Comparison of ENCODE assay signal across 1 cellular context in the genomic region with DNA sequence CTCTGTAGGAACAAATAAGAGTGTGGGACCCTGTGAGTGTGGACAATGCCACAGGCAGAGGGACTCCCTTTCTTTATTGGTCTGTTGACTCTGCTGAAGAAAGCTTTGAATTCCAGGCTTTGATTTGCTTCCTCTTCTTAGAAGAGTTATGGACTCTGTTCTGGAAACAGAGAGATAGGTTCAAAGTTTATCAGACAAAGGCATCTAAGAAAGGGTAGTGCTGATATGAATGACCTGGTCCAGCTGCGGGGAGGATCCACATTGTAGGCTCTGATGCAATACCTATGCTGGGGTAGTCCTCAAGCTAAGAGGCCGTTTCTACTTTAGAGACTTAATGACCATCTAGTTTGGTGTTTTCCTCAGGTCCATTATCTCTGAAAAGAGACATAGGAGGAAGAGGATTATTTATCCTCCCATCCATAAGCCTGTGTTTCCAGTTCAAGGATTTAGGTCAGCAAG.
TF ChIP-seq lines count a peak whose summit lies in the region.

No MANE protein-coding gene starts in this region.

TF ChIP-seq in HepG2, 621 proteins besides CTCF, POLR2A, EP300 and RAD21 (continued from another document and continues in another):
- TF ChIP-seq, protein P1, sequence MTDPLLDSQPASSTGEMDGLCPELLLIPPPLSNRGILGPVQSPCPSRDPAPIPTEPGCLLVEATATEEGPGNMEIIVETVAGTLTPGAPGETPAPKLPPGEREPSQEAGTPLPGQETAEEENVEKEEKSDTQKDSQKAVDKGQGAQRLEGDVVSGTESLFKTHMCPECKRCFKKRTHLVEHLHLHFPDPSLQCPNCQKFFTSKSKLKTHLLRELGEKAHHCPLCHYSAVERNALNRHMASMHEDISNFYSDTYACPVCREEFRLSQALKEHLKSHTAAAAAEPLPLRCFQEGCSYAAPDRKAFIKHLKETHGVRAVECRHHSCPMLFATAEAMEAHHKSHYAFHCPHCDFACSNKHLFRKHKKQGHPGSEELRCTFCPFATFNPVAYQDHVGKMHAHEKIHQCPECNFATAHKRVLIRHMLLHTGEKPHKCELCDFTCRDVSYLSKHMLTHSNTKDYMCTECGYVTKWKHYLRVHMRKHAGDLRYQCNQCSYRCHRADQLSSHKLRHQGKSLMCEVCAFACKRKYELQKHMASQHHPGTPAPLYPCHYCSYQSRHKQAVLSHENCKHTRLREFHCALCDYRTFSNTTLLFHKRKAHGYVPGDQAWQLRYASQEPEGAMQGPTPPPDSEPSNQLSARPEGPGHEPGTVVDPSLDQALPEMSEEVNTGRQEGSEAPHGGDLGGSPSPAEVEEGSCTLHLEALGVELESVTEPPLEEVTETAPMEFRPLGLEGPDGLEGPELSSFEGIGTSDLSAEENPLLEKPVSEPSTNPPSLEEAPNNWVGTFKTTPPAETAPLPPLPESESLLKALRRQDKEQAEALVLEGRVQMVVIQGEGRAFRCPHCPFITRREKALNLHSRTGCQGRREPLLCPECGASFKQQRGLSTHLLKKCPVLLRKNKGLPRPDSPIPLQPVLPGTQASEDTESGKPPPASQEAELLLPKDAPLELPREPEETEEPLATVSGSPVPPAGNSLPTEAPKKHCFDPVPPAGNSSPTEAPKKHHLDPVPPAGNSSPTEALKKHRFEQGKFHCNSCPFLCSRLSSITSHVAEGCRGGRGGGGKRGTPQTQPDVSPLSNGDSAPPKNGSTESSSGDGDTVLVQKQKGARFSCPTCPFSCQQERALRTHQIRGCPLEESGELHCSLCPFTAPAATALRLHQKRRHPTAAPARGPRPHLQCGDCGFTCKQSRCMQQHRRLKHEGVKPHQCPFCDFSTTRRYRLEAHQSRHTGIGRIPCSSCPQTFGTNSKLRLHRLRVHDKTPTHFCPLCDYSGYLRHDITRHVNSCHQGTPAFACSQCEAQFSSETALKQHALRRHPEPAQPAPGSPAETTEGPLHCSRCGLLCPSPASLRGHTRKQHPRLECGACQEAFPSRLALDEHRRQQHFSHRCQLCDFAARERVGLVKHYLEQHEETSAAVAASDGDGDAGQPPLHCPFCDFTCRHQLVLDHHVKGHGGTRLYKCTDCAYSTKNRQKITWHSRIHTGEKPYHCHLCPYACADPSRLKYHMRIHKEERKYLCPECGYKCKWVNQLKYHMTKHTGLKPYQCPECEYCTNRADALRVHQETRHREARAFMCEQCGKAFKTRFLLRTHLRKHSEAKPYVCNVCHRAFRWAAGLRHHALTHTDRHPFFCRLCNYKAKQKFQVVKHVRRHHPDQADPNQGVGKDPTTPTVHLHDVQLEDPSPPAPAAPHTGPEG (CRISPR knock-in tag; IDR thresholded peaks at IDR 0.05), result no peak
- no peak for TF ChIP-seq JUNB (CRISPR knock-in tag; IDR thresholded peaks at IDR 0.05; ENCODE audit: borderline replicate concordance)
- TF ChIP-seq RCOR2 (CRISPR knock-in tag; IDR thresholded peaks at IDR 0.05), result peak; percentile 84; the same call in 1 of the 2 replicates
- TF ChIP-seq ZNF10 (CRISPR knock-in tag; IDR thresholded peaks at IDR 0.05; ENCODE audit: borderline replicate concordance, low read depth), result no peak
- no peak for TF ChIP-seq TCF7L2 (IDR thresholded peaks at IDR 0.05; ENCODE audit: low read depth, low read length)
- TF ChIP-seq, protein P2, sequence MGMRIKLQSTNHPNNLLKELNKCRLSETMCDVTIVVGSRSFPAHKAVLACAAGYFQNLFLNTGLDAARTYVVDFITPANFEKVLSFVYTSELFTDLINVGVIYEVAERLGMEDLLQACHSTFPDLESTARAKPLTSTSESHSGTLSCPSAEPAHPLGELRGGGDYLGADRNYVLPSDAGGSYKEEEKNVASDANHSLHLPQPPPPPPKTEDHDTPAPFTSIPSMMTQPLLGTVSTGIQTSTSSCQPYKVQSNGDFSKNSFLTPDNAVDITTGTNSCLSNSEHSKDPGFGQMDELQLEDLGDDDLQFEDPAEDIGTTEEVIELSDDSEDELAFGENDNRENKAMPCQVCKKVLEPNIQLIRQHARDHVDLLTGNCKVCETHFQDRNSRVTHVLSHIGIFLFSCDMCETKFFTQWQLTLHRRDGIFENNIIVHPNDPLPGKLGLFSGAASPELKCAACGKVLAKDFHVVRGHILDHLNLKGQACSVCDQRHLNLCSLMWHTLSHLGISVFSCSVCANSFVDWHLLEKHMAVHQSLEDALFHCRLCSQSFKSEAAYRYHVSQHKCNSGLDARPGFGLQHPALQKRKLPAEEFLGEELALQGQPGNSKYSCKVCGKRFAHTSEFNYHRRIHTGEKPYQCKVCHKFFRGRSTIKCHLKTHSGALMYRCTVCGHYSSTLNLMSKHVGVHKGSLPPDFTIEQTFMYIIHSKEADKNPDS (CRISPR knock-in tag; IDR thresholded peaks at IDR 0.05), result no peak
- 0 out of 2 replicates have a peak, but pooled peaks have one; percentile 42 for TF ChIP-seq ZNF644 (CRISPR knock-in tag; IDR thresholded peaks at IDR 0.05; ENCODE audit: low read depth)
- TF ChIP-seq DR1 (CRISPR knock-in tag; IDR thresholded peaks at IDR 0.05), result no peak
- no peak for TF ChIP-seq ZNF782 (CRISPR knock-in tag; IDR thresholded peaks at IDR 0.05; ENCODE audit: borderline replicate concordance)
- no peak for TF ChIP-seq RARG (CRISPR knock-in tag; IDR thresholded peaks at IDR 0.05; ENCODE audit: low read depth)
- TF ChIP-seq PAWR (CRISPR knock-in tag; IDR thresholded peaks at IDR 0.05; ENCODE audit: borderline replicate concordance), result no peak
- no peak for TF ChIP-seq HHEX (CRISPR knock-in tag; IDR thresholded peaks at IDR 0.05)
- no peak; the same call in 1 of the 2 replicates for TF ChIP-seq ZNF878 (CRISPR knock-in tag; IDR thresholded peaks at IDR 0.05)
- no peak for TF ChIP-seq CREB1 (IDR thresholded peaks at IDR 0.05)
- peak; percentile 41; the same call in 1 of the 2 replicates for TF ChIP-seq CREB1 (CRISPR knock-in tag; IDR thresholded peaks at IDR 0.05)
- TF ChIP-seq, protein P3, sequence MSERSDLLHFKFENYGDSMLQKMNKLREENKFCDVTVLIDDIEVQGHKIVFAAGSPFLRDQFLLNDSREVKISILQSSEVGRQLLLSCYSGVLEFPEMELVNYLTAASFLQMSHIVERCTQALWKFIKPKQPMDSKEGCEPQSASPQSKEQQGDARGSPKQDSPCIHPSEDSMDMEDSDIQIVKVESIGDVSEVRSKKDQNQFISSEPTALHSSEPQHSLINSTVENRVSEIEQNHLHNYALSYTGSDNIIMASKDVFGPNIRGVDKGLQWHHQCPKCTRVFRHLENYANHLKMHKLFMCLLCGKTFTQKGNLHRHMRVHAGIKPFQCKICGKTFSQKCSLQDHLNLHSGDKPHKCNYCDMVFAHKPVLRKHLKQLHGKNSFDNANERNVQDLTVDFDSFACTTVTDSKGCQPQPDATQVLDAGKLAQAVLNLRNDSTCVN (CRISPR knock-in tag; IDR thresholded peaks at IDR 0.05; ENCODE audit: borderline replicate concordance), result no peak
- peak; percentile 63; the same call in 1 of the 2 replicates for TF ChIP-seq ZMYM2 (CRISPR knock-in tag; IDR thresholded peaks at IDR 0.05)
- TF ChIP-seq JUN (CRISPR knock-in tag; IDR thresholded peaks at IDR 0.05), result no peak
- no peak for TF ChIP-seq ZNF44 (CRISPR knock-in tag; IDR thresholded peaks at IDR 0.05)
- TF ChIP-seq ZKSCAN1 (IDR thresholded peaks at IDR 0.05; ENCODE audit: low read length), result no peak
- TF ChIP-seq ZNF296 (CRISPR knock-in tag; conservative IDR thresholded peaks at IDR 0.05), result no peak
- TF ChIP-seq, protein P4, sequence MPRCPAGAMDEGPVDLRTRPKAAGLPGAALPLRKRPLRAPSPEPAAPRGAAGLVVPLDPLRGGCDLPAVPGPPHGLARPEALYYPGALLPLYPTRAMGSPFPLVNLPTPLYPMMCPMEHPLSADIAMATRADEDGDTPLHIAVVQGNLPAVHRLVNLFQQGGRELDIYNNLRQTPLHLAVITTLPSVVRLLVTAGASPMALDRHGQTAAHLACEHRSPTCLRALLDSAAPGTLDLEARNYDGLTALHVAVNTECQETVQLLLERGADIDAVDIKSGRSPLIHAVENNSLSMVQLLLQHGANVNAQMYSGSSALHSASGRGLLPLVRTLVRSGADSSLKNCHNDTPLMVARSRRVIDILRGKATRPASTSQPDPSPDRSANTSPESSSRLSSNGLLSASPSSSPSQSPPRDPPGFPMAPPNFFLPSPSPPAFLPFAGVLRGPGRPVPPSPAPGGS (CRISPR knock-in tag; IDR thresholded peaks at IDR 0.05), result no peak
- TF ChIP-seq JDP2 (CRISPR knock-in tag; IDR thresholded peaks at IDR 0.05; ENCODE audit: borderline replicate concordance), result no peak
- peak; percentile 85 for TF ChIP-seq TCF7 (IDR thresholded peaks at IDR 0.05; ENCODE audit: low read depth)
- TF ChIP-seq CBX5 (CRISPR knock-in tag; IDR thresholded peaks at IDR 0.05; ENCODE audit: borderline replicate concordance), result no peak
- TF ChIP-seq ZNF724P (CRISPR knock-in tag; IDR thresholded peaks at IDR 0.05; ENCODE audit: borderline replicate concordance), result no peak
- TF ChIP-seq, protein P5, sequence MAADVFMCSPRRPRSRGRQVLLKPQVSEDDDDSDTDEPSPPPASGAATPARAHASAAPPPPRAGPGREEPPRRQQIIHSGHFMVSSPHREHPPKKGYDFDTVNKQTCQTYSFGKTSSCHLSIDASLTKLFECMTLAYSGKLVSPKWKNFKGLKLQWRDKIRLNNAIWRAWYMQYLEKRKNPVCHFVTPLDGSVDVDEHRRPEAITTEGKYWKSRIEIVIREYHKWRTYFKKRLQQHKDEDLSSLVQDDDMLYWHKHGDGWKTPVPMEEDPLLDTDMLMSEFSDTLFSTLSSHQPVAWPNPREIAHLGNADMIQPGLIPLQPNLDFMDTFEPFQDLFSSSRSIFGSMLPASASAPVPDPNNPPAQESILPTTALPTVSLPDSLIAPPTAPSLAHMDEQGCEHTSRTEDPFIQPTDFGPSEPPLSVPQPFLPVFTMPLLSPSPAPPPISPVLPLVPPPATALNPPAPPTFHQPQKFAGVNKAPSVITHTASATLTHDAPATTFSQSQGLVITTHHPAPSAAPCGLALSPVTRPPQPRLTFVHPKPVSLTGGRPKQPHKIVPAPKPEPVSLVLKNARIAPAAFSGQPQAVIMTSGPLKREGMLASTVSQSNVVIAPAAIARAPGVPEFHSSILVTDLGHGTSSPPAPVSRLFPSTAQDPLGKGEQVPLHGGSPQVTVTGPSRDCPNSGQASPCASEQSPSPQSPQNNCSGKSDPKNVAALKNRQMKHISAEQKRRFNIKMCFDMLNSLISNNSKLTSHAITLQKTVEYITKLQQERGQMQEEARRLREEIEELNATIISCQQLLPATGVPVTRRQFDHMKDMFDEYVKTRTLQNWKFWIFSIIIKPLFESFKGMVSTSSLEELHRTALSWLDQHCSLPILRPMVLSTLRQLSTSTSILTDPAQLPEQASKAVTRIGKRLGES (CRISPR knock-in tag; IDR thresholded peaks at IDR 0.05; ENCODE audit: borderline replicate concordance), result no peak
- TF ChIP-seq MTA1 (CRISPR knock-in tag; IDR thresholded peaks at IDR 0.05; ENCODE audit: borderline replicate concordance), result peak; percentile 25; the same call in 1 of the 2 replicates
- no peak for TF ChIP-seq RBAK (CRISPR knock-in tag; IDR thresholded peaks at IDR 0.05)
- no peak for TF ChIP-seq ZNF274 (CRISPR knock-in tag; IDR thresholded peaks at IDR 0.05)
- peak; percentile 52 for TF ChIP-seq ZNF614 (CRISPR knock-in tag; IDR thresholded peaks at IDR 0.05; ENCODE audit: borderline replicate concordance)
- TF ChIP-seq RELA (CRISPR knock-in tag; IDR thresholded peaks at IDR 0.05), result no peak
- TF ChIP-seq, protein P6, sequence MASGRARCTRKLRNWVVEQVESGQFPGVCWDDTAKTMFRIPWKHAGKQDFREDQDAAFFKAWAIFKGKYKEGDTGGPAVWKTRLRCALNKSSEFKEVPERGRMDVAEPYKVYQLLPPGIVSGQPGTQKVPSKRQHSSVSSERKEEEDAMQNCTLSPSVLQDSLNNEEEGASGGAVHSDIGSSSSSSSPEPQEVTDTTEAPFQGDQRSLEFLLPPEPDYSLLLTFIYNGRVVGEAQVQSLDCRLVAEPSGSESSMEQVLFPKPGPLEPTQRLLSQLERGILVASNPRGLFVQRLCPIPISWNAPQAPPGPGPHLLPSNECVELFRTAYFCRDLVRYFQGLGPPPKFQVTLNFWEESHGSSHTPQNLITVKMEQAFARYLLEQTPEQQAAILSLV (CRISPR knock-in tag; IDR thresholded peaks at IDR 0.05; ENCODE audit: borderline replicate concordance), result no peak
- no peak for TF ChIP-seq ZNF883 (CRISPR knock-in tag; IDR thresholded peaks at IDR 0.05; ENCODE audit: not compliant biosample characterization)
- TF ChIP-seq ZNF292 (CRISPR knock-in tag; IDR thresholded peaks at IDR 0.05; ENCODE audit: borderline replicate concordance, low read depth), result no peak
- peak; percentile 81; the same call in 1 of the 2 replicates for TF ChIP-seq ESRRA (CRISPR knock-in tag; IDR thresholded peaks at IDR 0.05; ENCODE audit: low read depth)
- TF ChIP-seq SIX1 (CRISPR knock-in tag; IDR thresholded peaks at IDR 0.05; ENCODE audit: borderline replicate concordance), result no peak; the same call in 1 of the 2 replicates
- peak; percentile 48; the same call in 1 of the 2 replicates for TF ChIP-seq ZNF121 (CRISPR knock-in tag; IDR thresholded peaks at IDR 0.05)
- no peak for TF ChIP-seq PHF8 (CRISPR knock-in tag; IDR thresholded peaks at IDR 0.05)
- TF ChIP-seq, protein P7, sequence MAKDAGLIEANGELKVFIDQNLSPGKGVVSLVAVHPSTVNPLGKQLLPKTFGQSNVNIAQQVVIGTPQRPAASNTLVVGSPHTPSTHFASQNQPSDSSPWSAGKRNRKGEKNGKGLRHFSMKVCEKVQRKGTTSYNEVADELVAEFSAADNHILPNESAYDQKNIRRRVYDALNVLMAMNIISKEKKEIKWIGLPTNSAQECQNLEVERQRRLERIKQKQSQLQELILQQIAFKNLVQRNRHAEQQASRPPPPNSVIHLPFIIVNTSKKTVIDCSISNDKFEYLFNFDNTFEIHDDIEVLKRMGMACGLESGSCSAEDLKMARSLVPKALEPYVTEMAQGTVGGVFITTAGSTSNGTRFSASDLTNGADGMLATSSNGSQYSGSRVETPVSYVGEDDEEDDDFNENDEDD (CRISPR knock-in tag; IDR thresholded peaks at IDR 0.05; ENCODE audit: borderline replicate concordance), result no peak
- TF ChIP-seq, protein P8, sequence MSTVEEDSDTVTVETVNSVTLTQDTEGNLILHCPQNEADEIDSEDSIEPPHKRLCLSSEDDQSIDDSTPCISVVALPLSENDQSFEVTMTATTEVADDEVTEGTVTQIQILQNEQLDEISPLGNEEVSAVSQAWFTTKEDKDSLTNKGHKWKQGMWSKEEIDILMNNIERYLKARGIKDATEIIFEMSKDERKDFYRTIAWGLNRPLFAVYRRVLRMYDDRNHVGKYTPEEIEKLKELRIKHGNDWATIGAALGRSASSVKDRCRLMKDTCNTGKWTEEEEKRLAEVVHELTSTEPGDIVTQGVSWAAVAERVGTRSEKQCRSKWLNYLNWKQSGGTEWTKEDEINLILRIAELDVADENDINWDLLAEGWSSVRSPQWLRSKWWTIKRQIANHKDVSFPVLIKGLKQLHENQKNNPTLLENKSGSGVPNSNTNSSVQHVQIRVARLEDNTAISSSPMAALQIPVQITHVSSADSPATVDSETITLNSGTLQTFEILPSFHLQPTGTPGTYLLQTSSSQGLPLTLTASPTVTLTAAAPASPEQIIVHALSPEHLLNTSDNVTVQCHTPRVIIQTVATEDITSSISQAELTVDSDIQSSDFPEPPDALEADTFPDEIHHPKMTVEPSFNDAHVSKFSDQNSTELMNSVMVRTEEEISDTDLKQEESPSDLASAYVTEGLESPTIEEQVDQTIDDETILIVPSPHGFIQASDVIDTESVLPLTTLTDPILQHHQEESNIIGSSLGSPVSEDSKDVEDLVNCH (CRISPR knock-in tag; IDR thresholded peaks at IDR 0.05), result no peak
- TF ChIP-seq ZBTB38 (CRISPR knock-in tag; IDR thresholded peaks at IDR 0.05), result no peak
- TF ChIP-seq SIN3B (IDR thresholded peaks at IDR 0.05; ENCODE audit: low read length), result no peak
